ENCODE assay signal across 14 cellular contexts in the genomic region with DNA sequence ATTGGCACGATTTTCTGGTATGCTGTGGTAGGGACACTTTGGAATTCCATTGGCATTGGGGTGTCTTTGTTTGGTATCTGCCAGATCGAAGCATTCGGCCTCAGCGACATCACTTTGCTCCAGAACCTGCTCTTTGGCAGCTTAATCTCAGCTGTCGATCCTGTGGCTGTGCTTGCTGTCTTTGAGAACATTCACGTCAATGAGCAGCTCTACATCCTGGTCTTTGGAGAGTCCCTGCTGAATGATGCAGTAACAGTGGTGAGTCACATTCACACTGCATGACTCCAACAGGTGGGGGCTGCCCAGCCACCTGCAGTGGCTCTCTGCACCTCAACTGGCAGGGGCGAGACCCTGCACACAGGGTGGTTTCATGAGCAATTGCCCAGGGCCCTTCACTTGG. TPM values are rescaled to one million over a fixed set of nuclear protein-coding genes. Genes with fewer than 3 reads are reported as not detected.
A peak's percentile ranks its signal among the peaks of the same experiment; 100 is the strongest.
DNase-seq lines count a peak whose midpoint lies in the region; ATAC-seq and TF ChIP-seq lines count a peak whose summit lies in the region.
"Had no signal": no experiment of that assay in that cellular context is flagged by ENCODE, and none has a peak within 500 bp of the region (broad histone marks: within the 10 kb centered on the region; RNA-seq: fewer than 3 reads in every experiment).

No MANE protein-coding gene starts in this region.

- H3K4me3 Mint-ChIP-seq in activated CD8-positive, alpha-beta T cell treated with anti-CD3 and anti-CD28 coated beads for 36 hours: no peak overlapping the region
- no peak overlapping the region for H3K4me3 Mint-ChIP-seq in activated CD8-positive, alpha-beta T cell treated with anti-CD3 and anti-CD28 coated beads, Interleukin-2, amount 10 ng/mL, durations not matched to agents 7 days and 5 days
- H3K4me3 Mint-ChIP-seq: GM23338, memory B cell had no signal

- POLR2A ChIA-PET in activated CD8-positive, alpha-beta T cell treated with anti-CD3 and anti-CD28 coated beads for 36 hours (lab: Charles Lee): no interaction called here
- POLR2A ChIA-PET in activated CD8-positive, alpha-beta T cell treated with anti-CD3 and anti-CD28 coated beads, Interleukin-2, amount 10 ng/mL, durations not matched to agents 7 days and 5 days (lab: Charles Lee): no interaction called here

- no peaks in the 10 kb centered on the region for H3K36me3 Mint-ChIP-seq in activated CD8-positive, alpha-beta T cell treated with anti-CD3 and anti-CD28 coated beads for 36 hours (ENCODE audit: low read depth)
- no peaks in the 10 kb centered on the region for H3K36me3 Mint-ChIP-seq in activated CD8-positive, alpha-beta T cell treated with anti-CD3 and anti-CD28 coated beads, Interleukin-2, amount 10 ng/mL, durations not matched to agents 7 days and 5 days (ENCODE audit: low read depth)
- H3K36me3 Mint-ChIP-seq: memory B cell had no signal

- peaks cover 2% of the 10 kb centered on the region for H3K27me3 Mint-ChIP-seq in activated CD8-positive, alpha-beta T cell treated with anti-CD3 and anti-CD28 coated beads for 36 hours
- peaks cover 5% of the 10 kb centered on the region for H3K27me3 Mint-ChIP-seq in activated CD8-positive, alpha-beta T cell treated with anti-CD3 and anti-CD28 coated beads, Interleukin-2, amount 10 ng/mL, durations not matched to agents 7 days and 5 days (ENCODE audit: low read depth)

- no peak overlapping the region for H3K4me3 ChIP-seq in epithelial cell of esophagus (ENCODE audit: low read length)
- H3K4me3 ChIP-seq: GM23338, Peyer's patch had no signal

- H3K9me3 Mint-ChIP-seq in activated CD8-positive, alpha-beta T cell treated with anti-CD3 and anti-CD28 coated beads for 36 hours: no peaks in the 10 kb centered on the region
- H3K9me3 Mint-ChIP-seq in activated CD8-positive, alpha-beta T cell treated with anti-CD3 and anti-CD28 coated beads, Interleukin-2, amount 10 ng/mL, durations not matched to agents 7 days and 5 days (ENCODE audit: insufficient read depth): no peaks in the 10 kb centered on the region
- H3K9me3 Mint-ChIP-seq: GM23338, memory B cell had no signal

- CTCF ChIA-PET in activated CD8-positive, alpha-beta T cell treated with anti-CD3 and anti-CD28 coated beads for 36 hours (lab: Charles Lee): no interaction called here
- CTCF ChIA-PET in activated CD8-positive, alpha-beta T cell treated with anti-CD3 and anti-CD28 coated beads, Interleukin-2, amount 10 ng/mL, durations not matched to agents 7 days and 5 days (lab: Charles Lee): no interaction called here

- peak; percentile 65 for DNase-seq in activated CD8-positive, alpha-beta T cell treated with anti-CD3 and anti-CD28 coated beads for 36 hours
- DNase-seq in activated CD8-positive, alpha-beta T cell treated with anti-CD3 and anti-CD28 coated beads, Interleukin-2, amount 10 ng/mL, durations not matched to agents 7 days and 5 days: no peak
- DNase-seq in epithelial cell of esophagus (ENCODE audit: low read depth) (peak; percentile 73), NCI-H2227 (lab: John Stamatoyannopoulos, UW; ENCODE audit: unreplicated experiment) (no peak)
- peak; percentile 25 for DNase-seq in stimulated activated naive CD8-positive, alpha-beta T cell treated with anti-CD3 and anti-CD28 coated beads, Interleukin-15, Interleukin-2, amounts not matched to agents 100 U/mL and 50 U/mL, for 24 hours
- DNase-seq in effector CD4-positive, alpha-beta T cell: no peak
- DNase-seq in activated effector memory CD4-positive, alpha-beta T cell treated with anti-CD3 and anti-CD28 coated beads, Interleukin-2, amount 50 U/mL, for 16 hours: no peak
- DNase-seq: BE2C, caudate nucleus, NCI-H1694, Peyer's patch had no signal

- H3K4me1 Mint-ChIP-seq in activated CD8-positive, alpha-beta T cell treated with anti-CD3 and anti-CD28 coated beads for 36 hours (ENCODE audit: low read depth): peaks cover 19% of the 10 kb centered on the region
- peaks cover 8% of the 10 kb centered on the region for H3K4me1 Mint-ChIP-seq in activated CD8-positive, alpha-beta T cell treated with anti-CD3 and anti-CD28 coated beads, Interleukin-2, amount 10 ng/mL, durations not matched to agents 7 days and 5 days (ENCODE audit: low read depth)
- H3K4me1 Mint-ChIP-seq: memory B cell had no signal

- H3K27ac Mint-ChIP-seq in activated CD8-positive, alpha-beta T cell treated with anti-CD3 and anti-CD28 coated beads for 36 hours: peak overlapping the region; percentile 73
- H3K27ac Mint-ChIP-seq in activated CD8-positive, alpha-beta T cell treated with anti-CD3 and anti-CD28 coated beads, Interleukin-2, amount 10 ng/mL, durations not matched to agents 7 days and 5 days: no peak overlapping the region
- H3K27ac Mint-ChIP-seq: GM23338, memory B cell had no signal

- intact Hi-C loops in activated CD8-positive, alpha-beta T cell treated with anti-CD3 and anti-CD28 coated beads for 36 hours (cut with micrococcal nuclease): no loop called here

- no peak for TF ChIP-seq CTCF in activated CD8-positive, alpha-beta T cell treated with anti-CD3 and anti-CD28 coated beads for 36 hours (IDR thresholded peaks at IDR 0.05)
- TF ChIP-seq CTCF in epithelial cell of esophagus (IDR thresholded peaks at IDR 0.05; ENCODE audit: insufficient read depth, low read depth, low read length, missing control alignments): no peak

- peak; percentile 98 for ATAC-seq in activated CD8-positive, alpha-beta T cell treated with anti-CD3 and anti-CD28 coated beads for 36 hours
- ATAC-seq in activated CD8-positive, alpha-beta T cell treated with anti-CD3 and anti-CD28 coated beads, Interleukin-2, amount 10 ng/mL, durations not matched to agents 7 days and 5 days: no peak
- peak; percentile 55 for ATAC-seq in HG03159 (IDR thresholded peaks at IDR 0.05; ENCODE audit: unreplicated experiment)
- peak; percentile 94 for ATAC-seq in stimulated activated naive CD8-positive, alpha-beta T cell treated with anti-CD3 and anti-CD28 coated beads, Interleukin-15, Interleukin-2, amounts not matched to agents 100 U/mL and 50 U/mL, for 24 hours
- ATAC-seq: GM23338 had no signal

RNA-seq across cellular contexts. Expression of a gene that starts 38.4 kb away (rescaled TPM):
- under 1 TPM; 0.05 to 0.18 TPM for total RNA-seq in activated CD8-positive, alpha-beta T cell treated with anti-CD3 and anti-CD28 coated beads for 36 hours
- total RNA-seq in activated CD8-positive, alpha-beta T cell treated with anti-CD3 and anti-CD28 coated beads, Interleukin-2, amount 10 ng/mL, durations not matched to agents 7 days and 5 days: not detected

Comparison
In these comparisons a context has a peak if more than half of its experiments do, and no peak if none do; other contexts are left out.
1. DNase-seq: peak in activated CD8-positive, alpha-beta T cell treated with anti-CD3 and anti-CD28 coated beads for 36 hours (single experiment), epithelial cell of esophagus (single experiment) and stimulated activated naive CD8-positive, alpha-beta T cell treated with anti-CD3 and anti-CD28 coated beads, Interleukin-15, Interleukin-2, amounts not matched to agents 100 U/mL and 50 U/mL, for 24 hours (single experiment); none in activated CD8-positive, alpha-beta T cell treated with anti-CD3 and anti-CD28 coated beads, Interleukin-2, amount 10 ng/mL, durations not matched to agents 7 days and 5 days (single experiment), effector CD4-positive, alpha-beta T cell (single experiment), activated effector memory CD4-positive, alpha-beta T cell treated with anti-CD3 and anti-CD28 coated beads, Interleukin-2, amount 50 U/mL, for 16 hours (single experiment) and NCI-H2227 (single experiment).